In the genomic region with DNA sequence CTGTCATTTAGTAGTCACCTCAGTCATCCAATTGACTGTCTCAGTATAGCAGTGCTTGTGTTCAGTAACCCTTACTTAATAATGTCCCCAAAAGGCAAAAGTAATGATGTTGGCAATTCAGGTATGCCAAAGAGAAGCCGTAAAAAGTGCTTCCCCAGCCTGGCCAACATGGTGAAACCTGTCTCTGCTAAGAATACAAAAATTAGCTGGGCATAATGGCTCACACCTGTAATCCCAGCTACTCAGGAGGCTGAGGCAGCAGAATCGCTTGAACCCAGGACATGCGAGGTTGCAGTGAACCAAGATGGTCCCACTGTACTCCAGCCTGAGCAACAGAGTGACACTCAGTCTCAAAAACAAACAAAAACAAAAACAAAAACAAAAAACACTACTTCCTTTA, we compare ENCODE assay signal across 34 cellular contexts.
"Had no signal": no experiment of that assay in that cellular context is flagged by ENCODE, and none has a peak within 500 bp of the region (broad histone marks: within the 10 kb centered on the region; RNA-seq: fewer than 3 reads in every experiment).

No MANE protein-coding gene starts in this region.

- H3K27me3 ChIP-seq: MG63 had no signal

- H3K4me3 ChIP-seq: MG63 had no signal

- H3K9me3 ChIP-seq: MG63 had no signal

- DNase-seq: Karpas-422, Kasumi-1, MG63, MM.1S, MV-4-11, NCI-H1048, NCI-H1092, NCI-H1092 treated with DMSO at 0.1 percent for 48 hours, NCI-H1105, NCI-H1105 treated with DMSO at 0.1 percent for 48 hours, NCI-H1417, NCI-H1417 treated with DMSO at 0.1 percent for 48 hours, NCI-H1436, NCI-H1436 treated with DMSO at 0.1 percent for 48 hours, NCI-H146, NCI-H1694, NCI-H1694 treated with DMSO at 0.1 percent for 48 hours, NCI-H187, NCI-H187 treated with DMSO at 0.1 percent for 48 hours, NCI-H1930, NCI-H2029, NCI-H2029 treated with DMSO at 0.1 percent for 48 hours, NCI-H2081, NCI-H2081 treated with DMSO at 0.1 percent for 48 hours, NCI-H2107, NCI-H2171, NCI-H2171 treated with DMSO at 0.1 percent for 48 hours, NCI-H2227 treated with DMSO at 0.1 percent for 48 hours, NCI-H226, NCI-H345, NCI-H446, NCI-H446 treated with DMSO at 0.1 percent for 48 hours, NCI-H510A had no signal

- H3K27ac ChIP-seq: KMS-11 had no signal
